Comparison of ENCODE assay signal across 8 cellular contexts in genomic region chr17:47204722-47205418, GRCh38. TPM values are rescaled to one million over a fixed set of nuclear protein-coding genes. Genes with fewer than 3 reads are reported as not detected.
DNase-seq lines count a peak whose midpoint lies in the region; ATAC-seq and TF ChIP-seq lines count a peak whose summit lies in the region.

No MANE protein-coding gene starts in this region.

- H3K27ac ChIP-seq in CD4-positive, alpha-beta T cell (ENCODE audit: low read depth, low read length) = peak overlapping the region; percentile 66

- peak; percentile 59 for ATAC-seq in CD4-positive, alpha-beta T cell (ENCODE audit: poor library complexity)
- peak; percentile 51 for ATAC-seq in GM19372 (IDR thresholded peaks at IDR 0.05; ENCODE audit: low read depth, unreplicated experiment)

- H3K27me3 ChIP-seq in CD4-positive, alpha-beta T cell (ENCODE audit: control insufficient read depth, insufficient read depth, low read length) = no peaks in the 10 kb centered on the region

- POLR2A ChIA-PET in CD4-positive, alpha-beta T cell (lab: Charles Lee) = interaction anchor here (0.9 to 5.3 kb wide), 7 partner anchors 11 to 489 kb away, joined by 3 to 68 read pairs (median 5); partner anchors contain the start of gene CDC27

- no peak for TF ChIP-seq CTCF in CD4-positive, alpha-beta T cell (IDR thresholded peaks at IDR 0.05)
- TF ChIP-seq CTCF in lower leg skin (IDR thresholded peaks at IDR 0.05) = no peak

- in situ Hi-C loops in KBM-7 (cut with MboI; ENCODE audit: low pct_unique_long_range_greater_than_20kb, low sequenced_read_pairs) = no loop called here

- 30 to 41% methylated on average over 6 of the region's 6 CpGs for WGBS in lower leg skin, 2 donors

- H3K9me3 ChIP-seq in CD4-positive, alpha-beta T cell (ENCODE audit: control insufficient read depth, low read length) = no peaks in the 10 kb centered on the region

- CTCF ChIA-PET in CD4-positive, alpha-beta T cell (lab: Charles Lee) = interaction anchor here (0.5 to 1.6 kb wide), 4 partner anchors 9 to 658 kb away, joined by 3 to 5 read pairs (median 3); partner anchors contain the start of gene ITGB3

- DNase-seq in CD4-positive, alpha-beta T cell = peak in 6 of 10 experiments; percentile 14 to 41 (median 18)
- DNase-seq in KBM-7 (peak; percentile 68), globus pallidus (ENCODE audit: low spot score) (peak; percentile 70), retina (peak; percentile 30), lower leg skin (ENCODE audit: low spot score in 2 of 2) (no peak), NCI-H524 treated with DMSO at 0.1 percent for 48 hours (lab: John Stamatoyannopoulos, UW) (no peak)
- peak; percentile 71 for DNase-seq in activated CD8-positive, alpha-beta memory T cell treated with anti-CD3 and anti-CD28 coated beads for 24 hours

- no peak for TF ChIP-seq POLR2A in lower leg skin (IDR thresholded peaks at IDR 0.05)

- intact Hi-C loops in CD4-positive, alpha-beta T cell (cut with DNase I, micrococcal nuclease) = loop anchor here in 1 of 2 experiments (1.0 kb wide), 1 partner anchor 12 kb away; no protein-coding TSS in a partner anchor
- intact Hi-C loops in lower leg skin (cut with DNase I; ENCODE audit: low total_unique reads) = no loop called here

- H3K9me3 Mint-ChIP-seq in CD4-positive, alpha-beta T cell = no peaks in the 10 kb centered on the region

- no peaks in the 10 kb centered on the region for H3K36me3 Mint-ChIP-seq in CD4-positive, alpha-beta T cell (ENCODE audit: low read depth)

- peak overlapping the region; percentile 92 for H3K27ac Mint-ChIP-seq in CD4-positive, alpha-beta T cell

- no peaks in the 10 kb centered on the region for H3K27me3 Mint-ChIP-seq in CD4-positive, alpha-beta T cell

- H3K4me1 Mint-ChIP-seq in CD4-positive, alpha-beta T cell (ENCODE audit: low read depth) = peaks cover 58% of the 10 kb centered on the region

- H3K4me3 ChIP-seq in lower leg skin (ENCODE audit: low read depth, poor library complexity, severe bottlenecking) = no peak overlapping the region

- peak overlapping the region; percentile 81 for H3K4me3 Mint-ChIP-seq in CD4-positive, alpha-beta T cell

RNA-seq across cellular contexts. Expression of gene MYL4, which starts 4.3 kb away (rescaled TPM):
- total RNA-seq in CD4-positive, alpha-beta T cell = not detected
- total RNA-seq in lower leg skin = under 1 TPM in 1 of 4 donors, not detected in 3; 0.49 TPM

RNA-seq across cellular contexts. Expression of gene CDC27, which starts 15.8 kb away (rescaled TPM):
- total RNA-seq in CD4-positive, alpha-beta T cell = 10 to 100 TPM; 52.5 to 52.8 TPM
- total RNA-seq in lower leg skin = 10 to 100 TPM; 27.5 to 40.6 (median 31.0) TPM

RNA-seq across cellular contexts. Expression of gene ITGB3, which starts 48.8 kb away (rescaled TPM):
- total RNA-seq in CD4-positive, alpha-beta T cell = under 1 TPM in 1 of 2 experiments, not detected in 1; 0.05 TPM
- total RNA-seq in lower leg skin = 1 to 10 TPM; 2.2 to 3.7 (median 3.1) TPM

Comparison
In these comparisons a context has a peak if more than half of its experiments do, and no peak if none do; other contexts are left out.
1. DNase-seq: peak in CD4-positive, alpha-beta T cell (6 of 10), KBM-7 (single experiment), activated CD8-positive, alpha-beta memory T cell treated with anti-CD3 and anti-CD28 coated beads for 24 hours (single experiment), globus pallidus (single experiment) and retina (single experiment); none in lower leg skin (0 of 2) and NCI-H524 treated with DMSO at 0.1 percent for 48 hours (single experiment).